ENCODE assay signal across 14 cellular contexts in genomic region chr5:175821790-175822211, GRCh38. TPM values are rescaled to one million over a fixed set of nuclear protein-coding genes. Genes with fewer than 3 reads are reported as not detected.
A peak's percentile ranks its signal among the peaks of the same experiment; 100 is the strongest.
DNase-seq lines count a peak whose midpoint lies in the region; ATAC-seq, FAIRE-seq and TF ChIP-seq lines count a peak whose summit lies in the region.
"Had no signal": no experiment of that assay in that cellular context is flagged by ENCODE, and none has a peak within 500 bp of the region (broad histone marks: within the 10 kb centered on the region; RNA-seq: fewer than 3 reads in every experiment).

No MANE protein-coding gene starts in this region.

- H3K4me3 ChIP-seq in K562, result no peak overlapping the region
- H3K4me3 ChIP-seq in mesenchymal stem cell (ENCODE audit: insufficient read depth in 1 of 2, low read depth in 1 of 2, low read length in 2 of 2), result no peak overlapping the region
- H3K4me3 ChIP-seq: sigmoid colon had no signal

- H4K8ac ChIP-seq in mesenchymal stem cell (ENCODE audit: low read length), result no peak overlapping the region

- H3K4me2 ChIP-seq in K562 (ENCODE audit: insufficient read depth, low read length) (no peak overlapping the region), mesenchymal stem cell (ENCODE audit: low read length, poor library complexity, severe bottlenecking) (no peak overlapping the region)

- H2BK5ac ChIP-seq in mesenchymal stem cell (ENCODE audit: low read depth, low read length, poor library complexity, severe bottlenecking), result no peak overlapping the region

- POLR2A ChIA-PET in K562 (lab: Yijun Ruan, JAX), result no interaction called here

- WGBS in K562 (ENCODE audit: insufficient coverage, low coverage, missing lambda C conversion rate), result 2% methylated on average over 4 of the region's 4 CpGs
- 63% methylated on average over 4 of the region's 4 CpGs for WGBS in mesenchymal stem cell

- no peak for TF ChIP-seq EP300 in K562 (IDR thresholded peaks at IDR 0.05; ENCODE audit: low read length)

- no peaks in the 10 kb centered on the region for H3K9me1 ChIP-seq in K562 (ENCODE audit: control insufficient read depth, insufficient read depth, low read length)

- no peaks in the 10 kb centered on the region for H3K4me1 ChIP-seq in K562 (replicated peaks in 1 of 2; ENCODE audit: control insufficient read depth in 2 of 2, insufficient read depth in 2 of 2, low read length in 2 of 2)
- no peaks in the 10 kb centered on the region for H3K4me1 ChIP-seq in mesenchymal stem cell (ENCODE audit: control insufficient read depth, insufficient read depth, low read depth, low read length)
- H3K4me1 ChIP-seq: sigmoid colon had no signal

- H2AFZ ChIP-seq in K562 (ENCODE audit: low read depth, low read length) (no peak overlapping the region), mesenchymal stem cell (ENCODE audit: low read depth, low read length) (no peak overlapping the region)

- no peaks in the 10 kb centered on the region for H3K36me3 ChIP-seq in K562 (ENCODE audit: control insufficient read depth, insufficient read depth, low read length)
- H3K36me3 ChIP-seq in mesenchymal stem cell (ENCODE audit: control insufficient read depth in 1 of 2, insufficient read depth in 2 of 2, low read depth in 1 of 2, low read length in 2 of 2), result no peaks in the 10 kb centered on the region
- H3K36me3 ChIP-seq: sigmoid colon had no signal

- H3K9me3 ChIP-seq in K562 (replicated peaks; ENCODE audit: control insufficient read depth, insufficient read depth, low read depth, low read length) (no peaks in the 10 kb centered on the region), mesenchymal stem cell (ENCODE audit: control insufficient read depth, low read length) (no peaks in the 10 kb centered on the region)
- H3K9me3 ChIP-seq: sigmoid colon had no signal

- intact Hi-C loops in K562 (cut with micrococcal nuclease), result no loop called here

- TF ChIP-seq CTCF in GM10266 (IDR thresholded peaks at IDR 0.05; ENCODE audit: control insufficient read depth, insufficient read depth, low read depth, missing control alignments) (no peak), K562 (IDR thresholded peaks at IDR 0.05 in 2 of 3, conservative IDR thresholded peaks at IDR 0.05 in 1 of 3; ENCODE audit: insufficient read depth in 2 of 3, low read depth in 1 of 3, low read length in 3 of 3) (no peak)

- H3K9ac ChIP-seq in K562 (ENCODE audit: insufficient read depth in 1 of 2, low read depth in 2 of 2, low read length in 2 of 2) (no peak overlapping the region), mesenchymal stem cell (ENCODE audit: low read length) (no peak overlapping the region)

- no peaks in the 10 kb centered on the region for H3K79me2 ChIP-seq in K562 (ENCODE audit: control insufficient read depth, insufficient read depth, low read length)

- no peak overlapping the region for H2BK15ac ChIP-seq in mesenchymal stem cell (ENCODE audit: low read depth, poor library complexity, severe bottlenecking)

- no peaks in the 10 kb centered on the region for H3K79me1 ChIP-seq in mesenchymal stem cell (replicated peaks; ENCODE audit: low read length, poor library complexity, severe bottlenecking)

- ATAC-seq in GM21447 (IDR thresholded peaks at IDR 0.05; ENCODE audit: unreplicated experiment) (peak; percentile 61), K562 (no peak)

- H4K91ac ChIP-seq in mesenchymal stem cell (ENCODE audit: low read length), result no peak overlapping the region

- H3K27me3 ChIP-seq in K562 (ENCODE audit: control insufficient read depth in 2 of 2, insufficient read depth in 2 of 2, low read length in 2 of 2) (peaks cover 13 to 52% of the 10 kb centered on the region in 2 experiments; a peak in 4 of 5 replicates), mesenchymal stem cell (ENCODE audit: control insufficient read depth in 1 of 2, insufficient read depth in 1 of 2, low read length in 2 of 2) (peaks cover 0 to 51% of the 10 kb centered on the region in 2 experiments)

- H2AK5ac ChIP-seq in mesenchymal stem cell (ENCODE audit: low read length, severe bottlenecking), result no peak overlapping the region

- CTCF ChIA-PET in K562 (lab: Yijun Ruan, JAX; ENCODE audit: low intra/inter-chr PET ratio), result no interaction called here

- H3K27ac ChIP-seq in K562 (ENCODE audit: extremely low read depth, low read depth, low read length) (no peak overlapping the region), mesenchymal stem cell (ENCODE audit: low read length, poor library complexity, severe bottlenecking) (no peak overlapping the region)
- H3K27ac ChIP-seq: sigmoid colon had no signal

- H3K23ac ChIP-seq in mesenchymal stem cell (ENCODE audit: low read length in 2 of 2), result no peak overlapping the region

- no peak for FAIRE-seq in K562 (lab: Jason Lieb, UNC)
- FAIRE-seq: D721Med had no signal

- H3K18ac ChIP-seq in mesenchymal stem cell (ENCODE audit: low read depth in 1 of 2, low read length in 2 of 2), result no peak overlapping the region

- H3K14ac ChIP-seq in mesenchymal stem cell (ENCODE audit: low read length in 2 of 2), result no peak overlapping the region

- peaks cover 3% of the 10 kb centered on the region; the same call in 1 of the 2 replicates for H4K20me1 ChIP-seq in K562 (replicated peaks; ENCODE audit: control insufficient read depth, insufficient read depth, low read length)

- H3K4ac ChIP-seq in mesenchymal stem cell (ENCODE audit: low read depth in 1 of 2, low read length in 2 of 2), result no peak overlapping the region

- no peak for TF ChIP-seq POLR2A in K562 (conservative IDR thresholded peaks at IDR 0.05)

- BruUV-seq in K562 (replicated peaks; lab: Mats Ljungman, UMichigan), result no TSS peak

- in situ Hi-C loops in K562 (cut with MboI), result no loop called here

- DNase-seq in GM10266 (ENCODE audit: extremely low spot score) (peak; percentile 22), HK-2 (ENCODE audit: unreplicated experiment) (peak; percentile 11), K562 (ENCODE audit: extremely low read depth in 1 of 4, low spot score in 3 of 4) (no peak), cerebellar cortex (ENCODE audit: low spot score) (no peak), NCI-H2029 (lab: John Stamatoyannopoulos, UW) (no peak), inferior parietal cortex (ENCODE audit: extremely low spot score) (no peak), mesenchymal stem cell (no peak)
- DNase-seq: activated effector memory CD4-positive, alpha-beta T cell treated with Interleukin-2 at 50 U/mL for 16 hours; NCI-H446; sigmoid colon had no signal

- TF ChIP-seq RAD21 in K562 (CRISPR knock-in tag; conservative IDR thresholded peaks at IDR 0.05 in 1 of 2, IDR thresholded peaks at IDR 0.05 in 1 of 2), result no peak

- H2BK120ac ChIP-seq in mesenchymal stem cell (ENCODE audit: low read depth, low read length), result no peak overlapping the region

- no peak overlapping the region for H2BK12ac ChIP-seq in mesenchymal stem cell (ENCODE audit: low read length in 2 of 2)

TF ChIP-seq in K562, 482 proteins besides CTCF, POLR2A, EP300 and RAD21:
- TF ChIP-seq RBM25 (IDR thresholded peaks at IDR 0.05; ENCODE audit: low read depth, low read length, severe bottlenecking), result peak; percentile 15
- no peak for TF ChIP-seq ZBED1 (IDR thresholded peaks at IDR 0.05)
- TF ChIP-seq KAT7 (CRISPR knock-in tag; IDR thresholded peaks at IDR 0.05; ENCODE audit: borderline replicate concordance), result no peak
- peak; percentile 58 for TF ChIP-seq ZFP36 (IDR thresholded peaks at IDR 0.05; ENCODE audit: low read depth, low read length, partially characterized antibody)

RNA-seq across cellular contexts. Expression of gene CPLX2, which starts 49.6 kb away (rescaled TPM):
- not detected in 2 replicates for total RNA-seq in K562 (2011; cell fraction: chromatin; rRNA removed; ENCODE audit: low replicate concordance)
- not detected in 2 replicates for total RNA-seq in K562 (2011; cell fraction: nucleolus; rRNA removed)
- not detected in 2 replicates for total RNA-seq in K562 (2011; cell fraction: nucleoplasm; rRNA removed)
- total RNA-seq in K562 (2014; rRNA removed) (not detected in 2 replicates), K562 (2014; rRNA removed; fragmentation: Illumina TruSeq; extraction: Trizol) (not detected in 2 replicates), K562 (2015; rRNA removed; fragmentation: Illumina TruSeq; extraction: Trizol) (not detected in 2 replicates), K562 (2021) (0.04 TPM in 1 of 2 replicates, not detected in the other)
- polyA plus RNA-seq in K562 (2011; rRNA removed) (not detected in 2 replicates), K562 (2014; fragmentation: Illumina TruSeq; extraction: Trizol) (not detected in 2 replicates), K562 (2014; fragmentation: Nextera tagmentation; extraction: Ambion mirVana) (not detected), K562 (2014; rRNA removed) (not detected in 2 replicates)
- not detected in 2 replicates for polyA plus RNA-seq in K562 (2011; cell fraction: cytosol; rRNA removed)
- not detected in 2 replicates for polyA plus RNA-seq in K562 (2011; cell fraction: nucleus; rRNA removed)
- polyA plus RNA-seq in K562 (2012), result 0.01 TPM in 1 of 2 replicates, not detected in the other
- not detected in 2 replicates for polyA minus RNA-seq in K562 (2011; rRNA and poly(A)+ RNA removed)
- not detected in 2 replicates for polyA minus RNA-seq in K562 (2011; cell fraction: cytosol; rRNA and poly(A)+ RNA removed)
- not detected in 2 replicates for polyA minus RNA-seq in K562 (2011; cell fraction: nucleus; rRNA and poly(A)+ RNA removed)
- polyA plus RNA-seq in mesenchymal stem cell (2013, experiment 1 of 2), result not detected
- 0.03 TPM for polyA plus RNA-seq in mesenchymal stem cell (2013, experiment 2 of 2)
- total RNA-seq: glomerular endothelial cell had no signal
- polyA plus RNA-seq: IgD-negative memory B cell had no signal

Comparison
In these comparisons a context has a peak if more than half of its experiments do, and no peak if none do; other contexts are left out.
1. DNase-seq: peak in GM10266 (single experiment) and HK-2 (single experiment); none in K562 (0 of 4), cerebellar cortex (single experiment), NCI-H2029 (single experiment), inferior parietal cortex (single experiment) and mesenchymal stem cell (single experiment).